Comparison of ENCODE assay signal across 1 cellular context in genomic region chr14:36094963-36095362, GRCh38.
TF ChIP-seq lines count a peak whose summit lies in the region.

No MANE protein-coding gene starts in this region.

TF ChIP-seq in GM23338, 12 proteins besides CTCF, POLR2A, EP300 and RAD21 (continued from another document):
- TF ChIP-seq ZNF462 (CRISPR knock-in tag; IDR thresholded peaks at IDR 0.05), result no peak
- TF ChIP-seq ZNF114 (CRISPR knock-in tag; IDR thresholded peaks at IDR 0.05), result no peak
- TF ChIP-seq CREB1 (CRISPR knock-in tag; IDR thresholded peaks at IDR 0.05; ENCODE audit: low read depth), result no peak
- no peak for TF ChIP-seq JUNB (IDR thresholded peaks at IDR 0.05; ENCODE audit: unreplicated experiment)
- no peak for TF ChIP-seq STAT1 (IDR thresholded peaks at IDR 0.05; ENCODE audit: unreplicated experiment)
- no peak for TF ChIP-seq EZH2phosphoT487 (IDR thresholded peaks at IDR 0.05; ENCODE audit: unreplicated experiment)
- TF ChIP-seq EZH2 (IDR thresholded peaks at IDR 0.05; ENCODE audit: low read depth, unreplicated experiment), result no peak
- no peak for TF ChIP-seq POLR2AphosphoS5 (IDR thresholded peaks at IDR 0.05; ENCODE audit: low read depth)
- no peak for TF ChIP-seq NANOG (IDR thresholded peaks at IDR 0.05; ENCODE audit: borderline replicate concordance)
- no peak for TF ChIP-seq ZNF331 (CRISPR knock-in tag; IDR thresholded peaks at IDR 0.05; ENCODE audit: low read depth)
TF ChIP-seq in GM23338: peak in this region for 0.
